In genomic region chr9:128341435-128341849, GRCh38 we compare ENCODE assay signal across 8 cellular contexts. TPM values are rescaled to one million over a fixed set of nuclear protein-coding genes. Genes with fewer than 3 reads are reported as not detected.
DNase-seq lines count a peak whose midpoint lies in the region; ATAC-seq and TF ChIP-seq lines count a peak whose summit lies in the region.

No MANE protein-coding gene starts in this region.

- no peaks in the 10 kb centered on the region for H3K9me3 ChIP-seq in hepatocyte (ENCODE audit: low read depth)
- no peaks in the 10 kb centered on the region for H3K9me3 ChIP-seq in sigmoid colon

- H3K4me3 ChIP-seq in hepatocyte (peak overlapping the region; percentile 88), sigmoid colon (peak overlapping the region; percentile 69 to 91 (median 86))

- H3K27ac ChIP-seq in angular gyrus (ENCODE audit: low read depth, low read length) (peak overlapping the region; percentile 9), hepatocyte (peak overlapping the region; percentile 81), sigmoid colon (peak overlapping the region; percentile 85 to 86 (median 85))

- H3K4me1 ChIP-seq in hepatocyte (ENCODE audit: insufficient read depth), result peaks cover 7% of the 10 kb centered on the region
- H3K4me1 ChIP-seq in sigmoid colon, result peaks cover 0 to 18% (median 14%) of the 10 kb centered on the region in 4 donors

- peak overlapping the region; percentile 86 for H2AFZ ChIP-seq in hepatocyte

- TF ChIP-seq CTCF in hepatocyte (IDR thresholded peaks at IDR 0.05; ENCODE audit: poor library complexity) (peak; percentile 62), sigmoid colon (IDR thresholded peaks at IDR 0.05) (peak in 3 of 4 experiments; percentile 49 to 50 (median 49))

- H3K79me2 ChIP-seq in hepatocyte, result peaks cover 4% of the 10 kb centered on the region

- intact Hi-C loops in sigmoid colon (cut with DNase I), result loop anchor here (2.0 kb wide), 3 partner anchors 19 to 47 kb away; partner anchors contain the start of genes COQ4, TRUB2 and URM1

- DNase-seq in NCI-H2081 (lab: John Stamatoyannopoulos, UW) (peak; percentile 71), NCI-H2081 treated with DMSO at 0.1 percent for 48 hours (lab: John Stamatoyannopoulos, UW) (no peak), NAMALWA (ENCODE audit: low spot score) (peak; percentile 89), T-helper 1 cell (peak; percentile 21 to 74 (median 47)), hepatocyte (ENCODE audit: low spot score) (peak; percentile 82), sigmoid colon (peak; percentile 80)

- no peaks in the 10 kb centered on the region for H3K9me2 ChIP-seq in hepatocyte (replicated peaks; ENCODE audit: insufficient read depth)

- peak overlapping the region; percentile 98 for H3K4me2 ChIP-seq in hepatocyte

- no peak for TF ChIP-seq POLR2A in sigmoid colon (IDR thresholded peaks at IDR 0.05)

- H3K36me3 ChIP-seq in hepatocyte (replicated peaks; ENCODE audit: insufficient read depth, low read depth) (no peaks in the 10 kb centered on the region), sigmoid colon (peaks cover 0 to 40% (median 28%) of the 10 kb centered on the region in 4 donors)

- 33% methylated on average over 13 of the region's 13 CpGs for WGBS in hepatocyte (ENCODE audit: low lambda C conversion rate, missing lambda C conversion rate)
- WGBS in sigmoid colon, 2 donors, result 25 to 32% methylated on average over 13 of the region's 13 CpGs

- no peak for TF ChIP-seq EP300 in sigmoid colon (IDR thresholded peaks at IDR 0.05)

- H3K27me3 ChIP-seq in hepatocyte (no peaks in the 10 kb centered on the region), sigmoid colon (no peaks in the 10 kb centered on the region)

- H4K20me1 ChIP-seq in hepatocyte (ENCODE audit: insufficient read depth, poor library complexity, severe bottlenecking), result no peaks in the 10 kb centered on the region

- no peak for ATAC-seq in HG03135 (IDR thresholded peaks at IDR 0.05; ENCODE audit: unreplicated experiment)

RNA-seq across cellular contexts. Expression of gene SLC27A4, which starts 1.1 kb away (rescaled TPM):
- total RNA-seq in hepatocyte (16.1 and 23.4 TPM in 2 replicates), sigmoid colon (10 to 100 TPM; 10.7 to 18.0 (median 12.0) TPM)
- polyA plus RNA-seq in hepatocyte (19.1 and 21.9 TPM in 2 replicates), sigmoid colon (10 to 100 TPM in 2 of 3 donors, 1 to 10 TPM in 1; 6.0 to 45.1 (median 14.3) TPM)

RNA-seq across cellular contexts. Expression of gene COQ4, which starts 18.8 kb away (rescaled TPM):
- total RNA-seq in hepatocyte, result 38.2 and 40.9 TPM in 2 replicates
- polyA plus RNA-seq in hepatocyte, result 35.2 and 42.8 TPM in 2 replicates
- 10 to 100 TPM; 26.4 to 60.7 (median 29.7) TPM for total RNA-seq in sigmoid colon
- polyA plus RNA-seq in sigmoid colon, result 10 to 100 TPM; 58.3 to 80.9 (median 67.0) TPM

RNA-seq across cellular contexts. Expression of gene TRUB2, which starts 19.2 kb away (rescaled TPM):
- total RNA-seq in hepatocyte, result 15.1 and 17.4 TPM in 2 replicates
- polyA plus RNA-seq in hepatocyte, result 44.5 and 50.9 TPM in 2 replicates
- 10 to 100 TPM in 1 of 4 donors, 1 to 10 TPM in 3; 7.6 to 14.1 (median 9.1) TPM for total RNA-seq in sigmoid colon
- polyA plus RNA-seq in sigmoid colon, result 10 to 100 TPM; 16.7 to 20.8 (median 18.0) TPM

RNA-seq across cellular contexts. Expression of gene URM1, which starts 29.7 kb away (rescaled TPM):
- total RNA-seq in hepatocyte (32.7 and 33.8 TPM in 2 replicates), sigmoid colon (10 to 100 TPM; 16.3 to 25.1 (median 20.4) TPM)
- polyA plus RNA-seq in hepatocyte (55.7 and 66.7 TPM in 2 replicates), sigmoid colon (10 to 100 TPM; 41.8 to 73.3 (median 60.1) TPM)

Comparison
In these comparisons a context has a peak if more than half of its experiments do, and no peak if none do; other contexts are left out.
1. H3K27ac ChIP-seq: peak in every context shown above with its lines; median percentile 85 in sigmoid colon; 81 in hepatocyte; 9 in angular gyrus.